In genomic region chr18:79395308-79395640, GRCh38 we compare ENCODE assay signal across 8 cellular contexts. TPM values are rescaled to one million over a fixed set of nuclear protein-coding genes. Genes with fewer than 3 reads are reported as not detected.
A peak's percentile ranks its signal among the peaks of the same experiment; 100 is the strongest.
DNase-seq lines count a peak whose midpoint lies in the region; ATAC-seq and TF ChIP-seq lines count a peak whose summit lies in the region.

No MANE protein-coding gene starts in this region.

- no peak for DNase-seq in activated CD8-positive, alpha-beta T cell treated with anti-CD3 and anti-CD28 coated beads for 36 hours
- no peak for DNase-seq in activated CD8-positive, alpha-beta T cell treated with anti-CD3 and anti-CD28 coated beads, Interleukin-2, amount 10 ng/mL, durations not matched to agents 7 days and 5 days
- DNase-seq in activated CD4-positive, alpha-beta memory T cell treated with anti-CD3 and anti-CD28 coated beads for 36 hours, result no peak
- no peak for DNase-seq in memory B cell (ENCODE audit: low spot score in 2 of 2)
- no peak for DNase-seq in thoracic aorta (ENCODE audit: low spot score)
- no peak for DNase-seq in NCI-H526 (lab: John Stamatoyannopoulos, UW)
- DNase-seq in NCI-H1417 (lab: John Stamatoyannopoulos, UW), result no peak
- no peak for DNase-seq in ecto neural progenitor cell (ENCODE audit: low spot score)

- H3K4me1 Mint-ChIP-seq in activated CD8-positive, alpha-beta T cell treated with anti-CD3 and anti-CD28 coated beads for 36 hours (ENCODE audit: low read depth), result peaks cover 19% of the 10 kb centered on the region
- H3K4me1 Mint-ChIP-seq in activated CD8-positive, alpha-beta T cell treated with anti-CD3 and anti-CD28 coated beads, Interleukin-2, amount 10 ng/mL, durations not matched to agents 7 days and 5 days (ENCODE audit: low read depth), result peaks cover 23% of the 10 kb centered on the region
- peaks cover 26% of the 10 kb centered on the region for H3K4me1 Mint-ChIP-seq in activated CD4-positive, alpha-beta memory T cell treated with anti-CD3 and anti-CD28 coated beads for 36 hours (ENCODE audit: low read depth)
- H3K4me1 Mint-ChIP-seq in memory B cell, result peaks cover 25% of the 10 kb centered on the region

- no peaks in the 10 kb centered on the region for H3K9me3 ChIP-seq in thoracic aorta

- no peak for ATAC-seq in activated CD8-positive, alpha-beta T cell treated with anti-CD3 and anti-CD28 coated beads for 36 hours
- ATAC-seq in activated CD8-positive, alpha-beta T cell treated with anti-CD3 and anti-CD28 coated beads, Interleukin-2, amount 10 ng/mL, durations not matched to agents 7 days and 5 days, result no peak
- ATAC-seq in memory B cell (ENCODE audit: low read depth) (no peak), thoracic aorta (ENCODE audit: insufficient number of reproducible peaks, low FRiP score, low read depth) (no peak)

- H3K27ac Mint-ChIP-seq in activated CD8-positive, alpha-beta T cell treated with anti-CD3 and anti-CD28 coated beads for 36 hours, result peak overlapping the region; percentile 87
- no peak overlapping the region for H3K27ac Mint-ChIP-seq in activated CD8-positive, alpha-beta T cell treated with anti-CD3 and anti-CD28 coated beads, Interleukin-2, amount 10 ng/mL, durations not matched to agents 7 days and 5 days
- H3K27ac Mint-ChIP-seq in activated CD4-positive, alpha-beta memory T cell treated with anti-CD3 and anti-CD28 coated beads for 36 hours, result peak overlapping the region; percentile 88
- peak overlapping the region; percentile 97 for H3K27ac Mint-ChIP-seq in memory B cell

- peak overlapping the region; percentile 76 for H3K4me3 Mint-ChIP-seq in activated CD8-positive, alpha-beta T cell treated with anti-CD3 and anti-CD28 coated beads for 36 hours
- no peak overlapping the region for H3K4me3 Mint-ChIP-seq in activated CD8-positive, alpha-beta T cell treated with anti-CD3 and anti-CD28 coated beads, Interleukin-2, amount 10 ng/mL, durations not matched to agents 7 days and 5 days
- H3K4me3 Mint-ChIP-seq in activated CD4-positive, alpha-beta memory T cell treated with anti-CD3 and anti-CD28 coated beads for 36 hours, result peak overlapping the region; percentile 73
- peak overlapping the region; percentile 85 for H3K4me3 Mint-ChIP-seq in memory B cell

- peak overlapping the region; percentile 75 for H3K4me3 ChIP-seq in thoracic aorta

- H3K27me3 Mint-ChIP-seq in activated CD8-positive, alpha-beta T cell treated with anti-CD3 and anti-CD28 coated beads for 36 hours, result peaks cover 11% of the 10 kb centered on the region
- H3K27me3 Mint-ChIP-seq in activated CD8-positive, alpha-beta T cell treated with anti-CD3 and anti-CD28 coated beads, Interleukin-2, amount 10 ng/mL, durations not matched to agents 7 days and 5 days (ENCODE audit: low read depth), result peaks cover 24% of the 10 kb centered on the region
- H3K27me3 Mint-ChIP-seq in activated CD4-positive, alpha-beta memory T cell treated with anti-CD3 and anti-CD28 coated beads for 36 hours, result no peaks in the 10 kb centered on the region
- no peaks in the 10 kb centered on the region for H3K27me3 Mint-ChIP-seq in memory B cell

- CTCF ChIA-PET in activated CD8-positive, alpha-beta T cell treated with anti-CD3 and anti-CD28 coated beads for 36 hours (lab: Charles Lee), result interaction anchor here (0.5 to 2.5 kb wide), 2 partner anchors 15 to 40 kb away, joined by 4 to 10 read pairs; no protein-coding TSS in a partner anchor
- CTCF ChIA-PET in activated CD8-positive, alpha-beta T cell treated with anti-CD3 and anti-CD28 coated beads, Interleukin-2, amount 10 ng/mL, durations not matched to agents 7 days and 5 days (lab: Charles Lee), result interaction anchor here (3.3 kb wide), 1 partner anchor 14 kb away, joined by 10 read pairs; no protein-coding TSS in a partner anchor
- CTCF ChIA-PET in activated CD4-positive, alpha-beta memory T cell treated with anti-CD3 and anti-CD28 coated beads for 36 hours (lab: Charles Lee), result interaction anchor here (1.6 to 3.8 kb wide), 4 partner anchors 15 to 128 kb away, joined by 4 to 22 read pairs (median 16); no protein-coding TSS in a partner anchor

- H3K9me3 Mint-ChIP-seq in activated CD8-positive, alpha-beta T cell treated with anti-CD3 and anti-CD28 coated beads for 36 hours, result no peaks in the 10 kb centered on the region
- H3K9me3 Mint-ChIP-seq in activated CD8-positive, alpha-beta T cell treated with anti-CD3 and anti-CD28 coated beads, Interleukin-2, amount 10 ng/mL, durations not matched to agents 7 days and 5 days (ENCODE audit: insufficient read depth), result no peaks in the 10 kb centered on the region
- H3K9me3 Mint-ChIP-seq in activated CD4-positive, alpha-beta memory T cell treated with anti-CD3 and anti-CD28 coated beads for 36 hours, result no peaks in the 10 kb centered on the region
- no peaks in the 10 kb centered on the region for H3K9me3 Mint-ChIP-seq in memory B cell

- POLR2A ChIA-PET in activated CD8-positive, alpha-beta T cell treated with anti-CD3 and anti-CD28 coated beads for 36 hours (lab: Charles Lee), result interaction anchor here (1.3 to 3.4 kb wide), 3 partner anchors 40 to 128 kb away, joined by 6 to 25 read pairs (median 9); no protein-coding TSS in a partner anchor
- POLR2A ChIA-PET in activated CD8-positive, alpha-beta T cell treated with anti-CD3 and anti-CD28 coated beads, Interleukin-2, amount 10 ng/mL, durations not matched to agents 7 days and 5 days (lab: Charles Lee), result no interaction called here
- POLR2A ChIA-PET in activated CD4-positive, alpha-beta memory T cell treated with anti-CD3 and anti-CD28 coated beads for 36 hours (lab: Charles Lee), result interaction anchor here (0.6 to 7.5 kb wide), 8 partner anchors 10 to 128 kb away, joined by 3 to 63 read pairs (median 4); no protein-coding TSS in a partner anchor

- H3K27me3 ChIP-seq in thoracic aorta (replicated peaks; ENCODE audit: insufficient read depth), result no peaks in the 10 kb centered on the region

- H3K36me3 ChIP-seq in thoracic aorta, result no peaks in the 10 kb centered on the region

- intact Hi-C loops in activated CD8-positive, alpha-beta T cell treated with anti-CD3 and anti-CD28 coated beads for 36 hours (cut with micrococcal nuclease), result loop anchor here (5.0 kb wide), 1 partner anchor 127 kb away; no protein-coding TSS in a partner anchor
- intact Hi-C loops in activated CD4-positive, alpha-beta memory T cell treated with anti-CD3 and anti-CD28 coated beads for 36 hours (cut with micrococcal nuclease), result loop anchor here (1.0 to 5.0 kb wide), 6 partner anchors 10 to 637 kb away; partner anchors contain the start of genes CTDP1 and RBFA

- H3K36me3 Mint-ChIP-seq in activated CD8-positive, alpha-beta T cell treated with anti-CD3 and anti-CD28 coated beads for 36 hours (ENCODE audit: low read depth), result peaks cover 21% of the 10 kb centered on the region
- H3K36me3 Mint-ChIP-seq in activated CD8-positive, alpha-beta T cell treated with anti-CD3 and anti-CD28 coated beads, Interleukin-2, amount 10 ng/mL, durations not matched to agents 7 days and 5 days (ENCODE audit: low read depth), result no peaks in the 10 kb centered on the region
- H3K36me3 Mint-ChIP-seq in activated CD4-positive, alpha-beta memory T cell treated with anti-CD3 and anti-CD28 coated beads for 36 hours, result peaks cover 15% of the 10 kb centered on the region
- peaks cover 2% of the 10 kb centered on the region for H3K36me3 Mint-ChIP-seq in memory B cell

- peak overlapping the region; percentile 95 to 98 for H3K27ac ChIP-seq in thoracic aorta

- H3K4me1 ChIP-seq in thoracic aorta (ENCODE audit: control insufficient read depth in 1 of 2, low read depth in 2 of 2), result peaks cover 20 to 32% of the 10 kb centered on the region in 2 donors

- TF ChIP-seq CTCF in activated CD8-positive, alpha-beta T cell treated with anti-CD3 and anti-CD28 coated beads for 36 hours (IDR thresholded peaks at IDR 0.05), result no peak
- no peak for TF ChIP-seq CTCF in thoracic aorta (IDR thresholded peaks at IDR 0.05)

RNA-seq across cellular contexts. Expression of gene NFATC1, which starts 0.5 kb away (rescaled TPM):
- total RNA-seq in activated CD8-positive, alpha-beta T cell treated with anti-CD3 and anti-CD28 coated beads for 36 hours, result 10 to 100 TPM; 97.2 to 98.3 TPM
- total RNA-seq in activated CD8-positive, alpha-beta T cell treated with anti-CD3 and anti-CD28 coated beads, Interleukin-2, amount 10 ng/mL, durations not matched to agents 7 days and 5 days, result 10 to 100 TPM; 26.5 to 28.1 TPM
- total RNA-seq in activated CD4-positive, alpha-beta memory T cell treated with anti-CD3 and anti-CD28 coated beads for 36 hours, result 10 to 100 TPM; 83.7 to 85.4 TPM
- total RNA-seq in thoracic aorta, result 10 to 100 TPM; 27.6 to 40.8 TPM
